Comparison of ENCODE assay signal across 23 cellular contexts in the genomic region with DNA sequence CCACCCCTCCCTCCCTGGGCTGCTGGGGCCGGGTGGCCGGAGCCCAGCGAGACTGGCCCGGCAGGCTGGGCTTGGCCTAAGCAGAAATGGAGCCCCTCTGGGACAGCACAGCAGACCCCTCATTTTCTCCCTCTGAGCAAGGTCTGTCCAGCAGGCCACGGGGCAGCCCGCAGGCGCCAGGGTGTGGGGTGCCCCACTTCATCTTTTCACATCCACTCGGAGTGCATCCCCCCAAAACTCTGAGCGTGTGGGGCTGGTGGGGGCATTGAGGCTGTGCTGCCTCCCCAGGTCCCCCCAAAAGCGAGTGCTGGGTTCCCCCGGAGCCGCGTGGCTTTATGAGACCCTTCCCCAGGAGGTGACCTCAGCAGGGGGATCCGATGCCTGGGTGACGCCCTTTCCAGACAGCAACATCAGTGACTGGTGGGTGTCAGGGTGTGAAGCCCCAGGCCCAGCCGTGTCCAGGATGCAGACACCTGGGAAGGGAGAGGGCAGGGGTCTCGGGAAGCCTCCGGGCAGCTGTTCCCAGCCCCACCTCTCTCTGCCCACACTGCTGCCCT. TPM values are rescaled to one million over a fixed set of nuclear protein-coding genes. Genes with fewer than 3 reads are reported as not detected.
DNase-seq lines count a peak whose midpoint lies in the region; ATAC-seq and TF ChIP-seq lines count a peak whose summit lies in the region.
"Had no signal": no experiment of that assay in that cellular context is flagged by ENCODE, and none has a peak within 500 bp of the region (broad histone marks: within the 10 kb centered on the region; RNA-seq: fewer than 3 reads in every experiment).

No MANE protein-coding gene starts in this region.

- no peak overlapping the region; the same call in 1 of the 2 replicates for H3K14ac ChIP-seq in H9 (ENCODE audit: insufficient read depth, low read length)

- H4K5ac ChIP-seq in H9 (ENCODE audit: insufficient read length, low read depth, low read length) = no peak overlapping the region

- H3K18ac ChIP-seq in H9 (ENCODE audit: insufficient read length, low read depth, low read length) = no peak overlapping the region

- H3K23me2 ChIP-seq in H9 (ENCODE audit: insufficient read length, low read depth, low read length, poor library complexity, severe bottlenecking) = no peaks in the 10 kb centered on the region

- TF ChIP-seq CTCF in H9 (conservative IDR thresholded peaks at IDR 0.05) (no peak), SK-N-SH (IDR thresholded peaks at IDR 0.05) (no peak)

- no peak overlapping the region for H3K4me3 Mint-ChIP-seq in H9
- H3K4me3 Mint-ChIP-seq: activated naive CD4-positive, alpha-beta T cell treated with anti-CD3 and anti-CD28 coated beads, Interleukin-2, amount 50 U/mL, for 24 hours; activated T-cell treated with anti-CD3 and anti-CD28 coated beads, Interleukin-2, amount 50 U/mL, for 72 hours; CD4-positive, alpha-beta T cell; T-helper 2 cell treated with Interferon-gamma antibody and Interleukin-4, amounts not matched to agents 5 μg/mL and 100 μg/mL, for 36 hours had no signal

- H4K8ac ChIP-seq in H9 (replicated peaks; ENCODE audit: insufficient read length, low read depth, low read length) = no peak overlapping the region

- no CpG with 5 or more reads among the region's 18 CpGs for WGBS in H9 (ENCODE audit: extremely low coverage, insufficient read length, low lambda C conversion rate)
- 96% methylated on average over 4 of the region's 18 CpGs for WGBS in SK-N-SH (ENCODE audit: low lambda C conversion rate)

- H3K36me3 ChIP-seq in SK-N-SH (replicated peaks in 1 of 2; ENCODE audit: control insufficient read depth in 1 of 2, insufficient read depth in 2 of 2, low read length in 1 of 2) = no peaks in the 10 kb centered on the region

- no peaks in the 10 kb centered on the region for H3K36me3 Mint-ChIP-seq in H9 (ENCODE audit: insufficient read depth in 1 of 3, low read depth in 3 of 3)
- H3K36me3 Mint-ChIP-seq: activated naive CD4-positive, alpha-beta T cell treated with anti-CD3 and anti-CD28 coated beads, Interleukin-2, amount 50 U/mL, for 24 hours had no signal

- POLR2A ChIA-PET in SK-N-SH (lab: Yijun Ruan, JAX) = no interaction called here

- no peaks in the 10 kb centered on the region for H3K79me1 ChIP-seq in H9 (ENCODE audit: insufficient read depth, low read depth, low read length, poor library complexity, severe bottlenecking)

- no peak overlapping the region for H3K23ac ChIP-seq in H9 (ENCODE audit: insufficient read length, low read depth, low read length)

- no peaks in the 10 kb centered on the region for H3K9me2 ChIP-seq in SK-N-SH

- no peak overlapping the region for H2BK12ac ChIP-seq in H9 (ENCODE audit: insufficient read length, low read depth, low read length)

- H3K9ac ChIP-seq in H9 (ENCODE audit: extremely low read depth, insufficient read length, low read length) (no peak overlapping the region), SK-N-SH (no peak overlapping the region)

- peak; percentile 5 for DNase-seq in GM03348 (ENCODE audit: low spot score)
- peak; percentile 22 for DNase-seq in H9
- peak; percentile 33 for DNase-seq in islet precursor cell
- peak; percentile 72 for DNase-seq in posterior vena cava (ENCODE audit: low spot score)
- no peak for DNase-seq in SK-N-SH
- DNase-seq in stimulated activated naive CD4-positive, alpha-beta T cell (lab: John Stamatoyannopoulos, UW) = no peak
- DNase-seq: activated T-cell treated with anti-CD3 and anti-CD28 coated beads, Interleukin-2, amount 50 U/mL, for 72 hours; anterior cingulate cortex; caudate nucleus; DMS 273 treated with DMSO at 0.1 percent for 48 hours; foreskin melanocyte; Karpas-422; mammary epithelial cell; MV-4-11; NCI-H2171; NCI-H526; substantia nigra had no signal

- H3K4me1 ChIP-seq in H9 (ENCODE audit: insufficient read depth, low read length) = no peaks in the 10 kb centered on the region
- H3K4me1 ChIP-seq in SK-N-SH (ENCODE audit: control insufficient read depth in 1 of 2, insufficient read depth in 2 of 2, low read depth in 1 of 2, low read length in 1 of 2) = peaks cover 0 to 7% of the 10 kb centered on the region in 2 experiments; a peak in 1 of 4 replicates

- H3K27ac ChIP-seq in H9 (ENCODE audit: insufficient read length, low read depth, low read length) (no peak overlapping the region), SK-N-SH (ENCODE audit: low read depth in 2 of 2, low read length in 1 of 2) (no peak overlapping the region)
- H3K27ac ChIP-seq: hepatocyte had no signal

- no peak overlapping the region for H3K27ac Mint-ChIP-seq in H9
- H3K27ac Mint-ChIP-seq: activated naive CD4-positive, alpha-beta T cell treated with anti-CD3 and anti-CD28 coated beads, Interleukin-2, amount 50 U/mL, for 24 hours; activated T-cell treated with anti-CD3 and anti-CD28 coated beads, Interleukin-2, amount 50 U/mL, for 72 hours; CD4-positive, alpha-beta T cell; T-helper 2 cell treated with Interferon-gamma antibody and Interleukin-4, amounts not matched to agents 5 μg/mL and 100 μg/mL, for 36 hours had no signal

- no peak for ATAC-seq in GM21381 (IDR thresholded peaks at IDR 0.05; ENCODE audit: unreplicated experiment)
- ATAC-seq: activated T-cell treated with anti-CD3 and anti-CD28 coated beads, Interleukin-2, amount 50 U/mL, for 72 hours; SK-N-SH treated with all-trans-retinoic acid at 6 μM for 48 hours had no signal

- H3K4me2 ChIP-seq in H9 (ENCODE audit: insufficient read depth, insufficient read length, low read length) = no peak overlapping the region
- no peak overlapping the region for H3K4me2 ChIP-seq in SK-N-SH
- H3K4me2 ChIP-seq: hepatocyte had no signal

- H2BK120ac ChIP-seq in H9 (ENCODE audit: low read depth, low read length, poor library complexity, severe bottlenecking) = no peak overlapping the region

- H3F3A ChIP-seq in SK-N-SH (replicated peaks; ENCODE audit: insufficient read depth) = no peaks in the 10 kb centered on the region

- peaks cover 6% of the 10 kb centered on the region for H3K27me3 Mint-ChIP-seq in H9 (ENCODE audit: low read depth)
- H3K27me3 Mint-ChIP-seq: activated naive CD4-positive, alpha-beta T cell treated with anti-CD3 and anti-CD28 coated beads, Interleukin-2, amount 50 U/mL, for 24 hours; CD4-positive, alpha-beta T cell had no signal

- H3K4me3 ChIP-seq in SK-N-SH (ENCODE audit: low read depth in 2 of 2, low read length in 1 of 2) = no peak overlapping the region
- H3K4me3 ChIP-seq: hepatocyte had no signal

- H3K27me3 ChIP-seq in H9 (ENCODE audit: insufficient read depth, low read length) (no peaks in the 10 kb centered on the region), SK-N-SH (ENCODE audit: insufficient read depth) (no peaks in the 10 kb centered on the region)
- H3K27me3 ChIP-seq: hepatocyte had no signal

- no peaks in the 10 kb centered on the region for H3K9me3 ChIP-seq in H9 (ENCODE audit: control insufficient read depth, low read depth, low read length)
- no peaks in the 10 kb centered on the region for H3K9me3 ChIP-seq in SK-N-SH

- no peak overlapping the region for H2BK20ac ChIP-seq in H9 (ENCODE audit: low read depth, low read length, poor library complexity, severe bottlenecking)

- no peak overlapping the region for H3K4ac ChIP-seq in H9 (ENCODE audit: low read depth, low read length)

- intact Hi-C loops in posterior vena cava (cut with DNase I) = no loop called here

- no peak overlapping the region for H4K91ac ChIP-seq in H9 (ENCODE audit: insufficient read length, low read depth, low read length)

- H3T11ph ChIP-seq in H9 (ENCODE audit: low read length) = no peak overlapping the region

- CTCF ChIA-PET in SK-N-SH (lab: Yijun Ruan, JAX) = no interaction called here

- no peak overlapping the region for H2AFZ ChIP-seq in H9 (ENCODE audit: low read length)
- H2AFZ ChIP-seq in SK-N-SH (ENCODE audit: low read depth) = no peak overlapping the region
- H2AFZ ChIP-seq: hepatocyte had no signal

- H3K79me2 ChIP-seq in H9 (ENCODE audit: insufficient read depth, low read length) (no peaks in the 10 kb centered on the region), SK-N-SH (ENCODE audit: insufficient read depth) (no peaks in the 10 kb centered on the region)
- H3K79me2 ChIP-seq: hepatocyte had no signal

- H2AK5ac ChIP-seq in H9 (ENCODE audit: insufficient read length, low read length) = no peak overlapping the region

- no peaks in the 10 kb centered on the region for H3K9me3 Mint-ChIP-seq in H9
- H3K9me3 Mint-ChIP-seq: activated naive CD4-positive, alpha-beta T cell treated with anti-CD3 and anti-CD28 coated beads, Interleukin-2, amount 50 U/mL, for 24 hours; activated T-cell treated with anti-CD3 and anti-CD28 coated beads, Interleukin-2, amount 50 U/mL, for 72 hours; CD4-positive, alpha-beta T cell; T-helper 2 cell treated with Interferon-gamma antibody and Interleukin-4, amounts not matched to agents 5 μg/mL and 100 μg/mL, for 36 hours had no signal

- TF ChIP-seq RAD21 in SK-N-SH (IDR thresholded peaks at IDR 0.05; ENCODE audit: low read length) = no peak

- H3K56ac ChIP-seq in H9 (ENCODE audit: insufficient read length, low read depth, low read length) = no peak overlapping the region

- peaks cover 7% of the 10 kb centered on the region in 2 experiments for H3K4me1 Mint-ChIP-seq in H9

- no peak overlapping the region for H2BK15ac ChIP-seq in H9 (ENCODE audit: low read depth, low read length)

- no peak overlapping the region for H2BK5ac ChIP-seq in H9 (ENCODE audit: insufficient read length, low read length)

- H4K20me1 ChIP-seq in H9 (ENCODE audit: control insufficient read depth, insufficient read depth, insufficient read length) = no peaks in the 10 kb centered on the region
- no peaks in the 10 kb centered on the region for H4K20me1 ChIP-seq in SK-N-SH (ENCODE audit: insufficient read depth)

- TF ChIP-seq EP300 in SK-N-SH (IDR thresholded peaks at IDR 0.05; ENCODE audit: borderline replicate concordance in 1 of 2, low read depth in 1 of 2, low read length in 1 of 2) = no peak

TF ChIP-seq in SK-N-SH, 30 proteins besides CTCF, POLR2A, EP300 and RAD21 (continues in another document):
- TF ChIP-seq FOXJ3 (CRISPR knock-in tag; IDR thresholded peaks at IDR 0.05) (no peak), CHD2 (IDR thresholded peaks at IDR 0.05; ENCODE audit: low read length, partially characterized antibody) (no peak), ELF1 (IDR thresholded peaks at IDR 0.05) (no peak), SMC3 (IDR thresholded peaks at IDR 0.05; ENCODE audit: low read depth, low read length) (no peak)
- TF ChIP-seq, protein P1, sequence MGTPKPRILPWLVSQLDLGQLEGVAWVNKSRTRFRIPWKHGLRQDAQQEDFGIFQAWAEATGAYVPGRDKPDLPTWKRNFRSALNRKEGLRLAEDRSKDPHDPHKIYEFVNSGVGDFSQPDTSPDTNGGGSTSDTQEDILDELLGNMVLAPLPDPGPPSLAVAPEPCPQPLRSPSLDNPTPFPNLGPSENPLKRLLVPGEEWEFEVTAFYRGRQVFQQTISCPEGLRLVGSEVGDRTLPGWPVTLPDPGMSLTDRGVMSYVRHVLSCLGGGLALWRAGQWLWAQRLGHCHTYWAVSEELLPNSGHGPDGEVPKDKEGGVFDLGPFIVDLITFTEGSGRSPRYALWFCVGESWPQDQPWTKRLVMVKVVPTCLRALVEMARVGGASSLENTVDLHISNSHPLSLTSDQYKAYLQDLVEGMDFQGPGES (IDR thresholded peaks at IDR 0.05; ENCODE audit: low read depth, low read length) = no peak

RNA-seq across cellular contexts. Expression of a gene that starts 36.7 kb away (rescaled TPM):
- total RNA-seq in H9 (2021) = 39.4 and 44.0 TPM in 2 replicates
- total RNA-seq in posterior vena cava = 10 to 100 TPM; 69.5 to 83.1 TPM
- 49.0 and 65.5 TPM in 2 replicates for polyA plus RNA-seq in SK-N-SH (2012; rRNA removed)
- polyA plus RNA-seq in SK-N-SH (2012; cell fraction: cytosol; rRNA removed) = 25.9 and 50.4 TPM in 2 replicates
- polyA plus RNA-seq in SK-N-SH (2012; cell fraction: nucleus; rRNA removed) = 183 TPM in 2 replicates

Comparison
In these comparisons a context has a peak if more than half of its experiments do, and no peak if none do; other contexts are left out.
1. DNase-seq: peak in GM03348 (single experiment), H9 (single experiment), islet precursor cell (single experiment) and posterior vena cava (single experiment); none in SK-N-SH (single experiment) and stimulated activated naive CD4-positive, alpha-beta T cell (0 of 6).